In genomic region chr3:54014067-54014466, GRCh38 we compare ENCODE assay signal across 25 cellular contexts.
"Had no signal": no experiment of that assay in that cellular context is flagged by ENCODE, and none has a peak within 500 bp of the region (broad histone marks: within the 10 kb centered on the region; RNA-seq: fewer than 3 reads in every experiment).

No MANE protein-coding gene starts in this region.

- H3K27ac Mint-ChIP-seq: activated CD4-positive, alpha-beta memory T cell treated with anti-CD3 and anti-CD28 coated beads for 36 hours; activated naive CD4-positive, alpha-beta T cell treated with anti-CD3 and anti-CD28 coated beads, Interleukin-2, amount 50 U/mL, for 24 hours; activated T-cell treated with anti-CD3 and anti-CD28 coated beads, Interleukin-2, amount 50 U/mL, for 72 hours; immature natural killer cell; natural killer cell treated with Interleukin-12 subunit alpha and Interleukin-12 subunit beta and Interleukin-15 and Interleukin-18, amount 100 ng/mL, for 72 hours; T-helper 1 cell treated with Interleukin-12 subunit alpha and Interleukin-12 subunit beta and Interleukin-4 antibody, amounts not matched to agents 30 μg/mL and 1 μg/mL, for 36 hours had no signal

- H3K4me3 Mint-ChIP-seq: activated CD4-positive, alpha-beta memory T cell treated with anti-CD3 and anti-CD28 coated beads for 36 hours; activated naive CD4-positive, alpha-beta T cell treated with anti-CD3 and anti-CD28 coated beads, Interleukin-2, amount 50 U/mL, for 24 hours; activated T-cell treated with anti-CD3 and anti-CD28 coated beads, Interleukin-2, amount 50 U/mL, for 72 hours; immature natural killer cell; natural killer cell treated with Interleukin-12 subunit alpha and Interleukin-12 subunit beta and Interleukin-15 and Interleukin-18, amount 100 ng/mL, for 72 hours; T-helper 1 cell treated with Interleukin-12 subunit alpha and Interleukin-12 subunit beta and Interleukin-4 antibody, amounts not matched to agents 30 μg/mL and 1 μg/mL, for 36 hours had no signal

- ATAC-seq: activated T-cell treated with anti-CD3 and anti-CD28 coated beads, Interleukin-2, amount 50 U/mL, for 72 hours; foreskin keratinocyte; natural killer cell treated with Interleukin-12 subunit alpha and Interleukin-12 subunit beta and Interleukin-15 and Interleukin-18, amount 100 ng/mL, for 72 hours; stimulated activated naive CD8-positive, alpha-beta T cell treated with anti-CD3 and anti-CD28 coated beads, Interleukin-15, Interleukin-2, amounts not matched to agents 100 U/mL and 50 U/mL, for 24 hours had no signal

- H3K27me3 ChIP-seq: ascending aorta, brain microvascular endothelial cell, foreskin keratinocyte, hepatocyte, neutrophil, ovary, upper lobe of left lung had no signal

- DNase-seq: activated CD4-positive, alpha-beta memory T cell treated with anti-CD3 and anti-CD28 coated beads for 36 hours; activated CD4-positive, alpha-beta T cell treated with anti-CD3 and anti-CD28 coated beads for 4 hours; activated CD4-positive, CD25-positive, alpha-beta regulatory T cell; activated effector memory CD4-positive, alpha-beta T cell treated with Interleukin-2 at 50 U/mL for 16 hours; activated T-cell treated with anti-CD3 and anti-CD28 coated beads, Interleukin-2, amount 50 U/mL, for 72 hours; brain microvascular endothelial cell; central memory CD4-positive, alpha-beta T cell; dermis blood vessel endothelial cell; effector CD8-positive, alpha-beta T cell; erythroblast; foreskin keratinocyte; immature natural killer cell; midbrain; ovary; stimulated activated CD4-positive, alpha-beta T cell treated with anti-CD3 and anti-CD28 coated beads, Interleukin-4, amount 100 ng/mL, for 24 hours; stimulated activated naive CD8-positive, alpha-beta T cell treated with anti-CD3 and anti-CD28 coated beads, Interleukin-15, Interleukin-2, amounts not matched to agents 100 U/mL and 50 U/mL, for 24 hours; T1000; upper lobe of left lung had no signal

- H3K36me3 ChIP-seq: ascending aorta, brain microvascular endothelial cell, neutrophil, ovary, prostate gland, upper lobe of left lung had no signal

- H3K4me3 ChIP-seq: ascending aorta, hepatocyte, ovary, prostate gland, upper lobe of left lung had no signal

- H3K27ac ChIP-seq: ascending aorta, brain microvascular endothelial cell, foreskin keratinocyte, hepatocyte, neutrophil, ovary, prostate gland, upper lobe of left lung had no signal

- H3K4me1 ChIP-seq: ascending aorta, foreskin keratinocyte, prostate gland, upper lobe of left lung had no signal

- H3K9me3 ChIP-seq: ascending aorta, neutrophil, prostate gland had no signal

- H3K4me1 Mint-ChIP-seq: activated naive CD4-positive, alpha-beta T cell treated with anti-CD3 and anti-CD28 coated beads, Interleukin-2, amount 50 U/mL, for 24 hours; immature natural killer cell had no signal

- H3K9me3 Mint-ChIP-seq: activated naive CD4-positive, alpha-beta T cell treated with anti-CD3 and anti-CD28 coated beads, Interleukin-2, amount 50 U/mL, for 24 hours; natural killer cell treated with Interleukin-12 subunit alpha and Interleukin-12 subunit beta and Interleukin-15 and Interleukin-18, amount 100 ng/mL, for 72 hours; T-helper 1 cell treated with Interleukin-12 subunit alpha and Interleukin-12 subunit beta and Interleukin-4 antibody, amounts not matched to agents 30 μg/mL and 1 μg/mL, for 36 hours had no signal

- H3K36me3 Mint-ChIP-seq: activated CD4-positive, alpha-beta memory T cell treated with anti-CD3 and anti-CD28 coated beads for 36 hours; activated naive CD4-positive, alpha-beta T cell treated with anti-CD3 and anti-CD28 coated beads, Interleukin-2, amount 50 U/mL, for 24 hours; immature natural killer cell; natural killer cell treated with Interleukin-12 subunit alpha and Interleukin-12 subunit beta and Interleukin-15 and Interleukin-18, amount 100 ng/mL, for 72 hours had no signal
